ENCODE assay signal across 8 cellular contexts in the genomic region with DNA sequence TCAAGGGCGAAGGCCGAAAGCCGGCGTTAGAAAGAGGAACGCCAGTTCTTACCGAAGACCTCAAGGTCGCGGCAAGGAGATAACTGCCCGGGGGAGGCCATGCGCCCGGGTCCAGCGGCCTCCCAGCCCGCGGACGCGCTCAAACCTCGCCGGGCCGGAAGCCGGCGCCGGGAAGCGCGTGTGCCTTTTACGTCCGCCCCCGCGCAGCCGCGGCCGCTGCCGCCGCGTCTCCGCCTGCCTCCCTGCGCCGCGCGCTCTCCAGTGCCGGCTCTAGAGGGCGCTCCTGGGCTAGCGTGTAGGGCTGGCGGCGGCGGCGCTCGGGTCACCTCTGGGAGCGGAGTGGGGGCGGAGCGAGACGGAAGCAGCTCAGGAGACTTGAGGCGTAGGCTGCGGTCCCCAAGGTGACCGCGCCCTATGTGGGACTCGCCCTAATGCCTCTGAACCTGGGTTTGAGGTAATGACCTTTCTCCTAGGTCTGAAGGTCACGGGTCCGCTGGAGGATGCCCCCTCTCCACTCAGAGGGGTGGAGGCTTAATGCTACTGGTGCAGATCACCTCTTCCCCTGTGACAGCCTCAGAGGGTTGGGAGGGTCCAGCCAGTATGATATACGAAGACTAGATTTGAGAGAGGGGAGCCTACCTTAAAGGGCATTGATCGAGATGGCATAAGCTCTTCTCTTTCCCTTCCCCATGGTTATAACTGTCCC. TPM values are rescaled to one million over a fixed set of nuclear protein-coding genes. Genes with fewer than 3 reads are reported as not detected.
A peak's percentile ranks its signal among the peaks of the same experiment; 100 is the strongest.
DNase-seq lines count a peak whose midpoint lies in the region; ATAC-seq, FAIRE-seq and TF ChIP-seq lines count a peak whose summit lies in the region.

No MANE protein-coding gene starts in this region.

- H3K36me3 ChIP-seq in endothelial cell of umbilical vein (ENCODE audit: control insufficient read depth in 2 of 2, extremely low read depth in 1 of 2, insufficient read depth in 2 of 2, low read length in 2 of 2), result peaks cover 5 to 6% of the 10 kb centered on the region in 2 experiments
- no peaks in the 10 kb centered on the region for H3K36me3 ChIP-seq in mucosa of descending colon (ENCODE audit: low read depth)

- H3K79me2 ChIP-seq in endothelial cell of umbilical vein (ENCODE audit: control insufficient read depth, insufficient read depth, low read length), result peaks cover 9% of the 10 kb centered on the region

- peak overlapping the region; percentile 73 for H3K9ac ChIP-seq in endothelial cell of umbilical vein (replicated peaks; ENCODE audit: extremely low read depth, insufficient read depth, low read length)

- H3K4me2 ChIP-seq in endothelial cell of umbilical vein (ENCODE audit: insufficient read depth, low read length), result peak overlapping the region; percentile 80

- POLR2A ChIA-PET in endothelial cell of umbilical vein (lab: Charles Lee), result no interaction called here

- FAIRE-seq in endothelial cell of umbilical vein (lab: Jason Lieb, UNC), result peak; percentile 66

- H3K4me3 ChIP-seq in HL-60 (replicated peaks; ENCODE audit: insufficient read depth, low read length), result peak overlapping the region; percentile 62
- H3K4me3 ChIP-seq in endothelial cell of umbilical vein (replicated peaks in 1 of 3; ENCODE audit: insufficient read depth in 1 of 3, low read depth in 1 of 3, low read length in 3 of 3), result peak overlapping the region; percentile 51 to 89 (median 58)
- peak overlapping the region; percentile 70 for H3K4me3 ChIP-seq in mucosa of descending colon

- no peak overlapping the region for H2AFZ ChIP-seq in endothelial cell of umbilical vein (ENCODE audit: low read depth, low read length)

- no TSS peak for BruUV-seq in endothelial cell of umbilical vein (replicated peaks; lab: Mats Ljungman, UMichigan)

- no peaks in the 10 kb centered on the region for H3K9me1 ChIP-seq in endothelial cell of umbilical vein (replicated peaks; ENCODE audit: control insufficient read depth, extremely low read depth, insufficient read depth, low read length)

- ATAC-seq in GM19463 (IDR thresholded peaks at IDR 0.05; ENCODE audit: unreplicated experiment) (peak; percentile 69), mucosa of descending colon (peak; percentile 89)

- no peaks in the 10 kb centered on the region for H4K20me1 ChIP-seq in endothelial cell of umbilical vein (replicated peaks; ENCODE audit: control insufficient read depth, extremely low read depth, insufficient read depth, low read length)

- CTCF ChIA-PET in endothelial cell of umbilical vein (lab: Charles Lee), result interaction anchor here (0.5 to 1.5 kb wide), 4 partner anchors 9 to 43 kb away, joined by 4 to 10 read pairs (median 7); no protein-coding TSS in a partner anchor

- H3K4me1 ChIP-seq in endothelial cell of umbilical vein (ENCODE audit: control insufficient read depth, extremely low read depth, insufficient read depth, low read length) (peaks cover 5% of the 10 kb centered on the region), mucosa of descending colon (ENCODE audit: low read depth) (no peaks in the 10 kb centered on the region)

- TF ChIP-seq CTCF in HL-60 (IDR thresholded peaks at IDR 0.05; ENCODE audit: insufficient read depth, low read length) (peak; percentile 20), endothelial cell of umbilical vein (IDR thresholded peaks at IDR 0.05; ENCODE audit: extremely low read depth in 1 of 2, insufficient read depth in 1 of 2, low read depth in 1 of 2, low read length in 2 of 2) (peak; percentile 53 to 71), mucosa of descending colon (IDR thresholded peaks at IDR 0.05) (peak; percentile 77)

- H3K27me3 ChIP-seq in HL-60 (ENCODE audit: insufficient read depth, poor library complexity, severe bottlenecking) (no peaks in the 10 kb centered on the region), endothelial cell of umbilical vein (ENCODE audit: control insufficient read depth in 2 of 2, insufficient read depth in 2 of 2, low read length in 2 of 2) (no peaks in the 10 kb centered on the region)

- TF ChIP-seq POLR2A in endothelial cell of umbilical vein (IDR thresholded peaks at IDR 0.05; ENCODE audit: low read depth, low read length), result no peak

- DNase-seq in CMK (ENCODE audit: low read depth), result peak; percentile 55
- peak; percentile 67 to 79 for DNase-seq in HL-60 (ENCODE audit: low read depth in 1 of 2, low spot score in 1 of 2)
- DNase-seq in NOMO-1 (lab: John Stamatoyannopoulos, UW; ENCODE audit: unreplicated experiment in 2 of 2), result peak; percentile 75 to 84
- peak; percentile 87 for DNase-seq in activated CD8-positive, alpha-beta memory T cell treated with anti-CD3 and anti-CD28 coated beads, Interleukin-2, amount 50 U/mL, for 4 hours
- DNase-seq in endothelial cell of umbilical vein (ENCODE audit: low read depth, low spot score), result peak; percentile 81
- DNase-seq in mucosa of descending colon, result peak; percentile 93 to 95 (median 94)
- peak; percentile 67 to 70 for DNase-seq in stimulated activated CD8-positive, alpha-beta memory T cell treated with anti-CD3 and anti-CD28 coated beads, Interleukin-4, amount 100 ng/mL, for 1 hour (ENCODE audit: low read depth in 2 of 2, low spot score in 1 of 2)

- H3K9me3 ChIP-seq in endothelial cell of umbilical vein (replicated peaks; ENCODE audit: control insufficient read depth, insufficient read depth, low read length), result no peaks in the 10 kb centered on the region
- no peaks in the 10 kb centered on the region for H3K9me3 ChIP-seq in mucosa of descending colon

- dilution Hi-C loops in endothelial cell of umbilical vein (cut with MboI; ENCODE audit: extremely low pct_ligation_motif_present, low sequenced_read_pairs), result no loop called here

- intact Hi-C loops in endothelial cell of umbilical vein (cut with micrococcal nuclease) (loop anchor here (1.0 to 5.0 kb wide), 4 partner anchors 14 to 383 kb away; partner anchors contain the start of genes SLC25A43 and UPF3B), mucosa of descending colon (cut with DNase I, micrococcal nuclease) (no loop called here)

- H3K27ac ChIP-seq in HL-60 (replicated peaks) (peak overlapping the region; percentile 90), endothelial cell of umbilical vein (ENCODE audit: insufficient read depth, low read depth, low read length) (peak overlapping the region; percentile 87)

TF ChIP-seq in endothelial cell of umbilical vein, 7 proteins besides CTCF, POLR2A, EP300 and RAD21:
- peak; percentile 46 for TF ChIP-seq POLR2AphosphoS5 (IDR thresholded peaks at IDR 0.05; ENCODE audit: insufficient read depth, low read depth, low read length)
- TF ChIP-seq MYC (IDR thresholded peaks at IDR 0.05; ENCODE audit: low read depth, low read length), result no peak

RNA-seq across cellular contexts. Expression of gene SLC25A5, which starts 0.8 kb away (rescaled TPM):
- total RNA-seq in endothelial cell of umbilical vein (379 and 387 TPM in 2 replicates), mucosa of descending colon (1,000 to 10,000 TPM in 2 of 3 donors, 100 to 1,000 TPM in 1; 599 to 1,194 (median 1,087) TPM)
- polyA plus RNA-seq in endothelial cell of umbilical vein, result 562 and 651 TPM in 2 replicates
- 553 and 742 TPM in 2 replicates for polyA plus RNA-seq in endothelial cell of umbilical vein (2011; cell fraction: cytosol; rRNA removed)
- 209 and 261 TPM in 2 replicates for polyA plus RNA-seq in endothelial cell of umbilical vein (2011; cell fraction: nucleus; rRNA removed)
- polyA plus RNA-seq in endothelial cell of umbilical vein (2012), result 535 and 641 TPM in 2 replicates
- 359 and 440 TPM in 2 replicates for polyA minus RNA-seq in endothelial cell of umbilical vein
- 331 TPM for polyA minus RNA-seq in endothelial cell of umbilical vein (2011; cell fraction: cytosol; rRNA and poly(A)+ RNA removed)
- polyA minus RNA-seq in endothelial cell of umbilical vein (2011; cell fraction: nucleus; rRNA and poly(A)+ RNA removed), result 39.5 and 52.0 TPM in 2 replicates

Comparison
In these comparisons a context has a peak if more than half of its experiments do, and no peak if none do; other contexts are left out.
1. Peak in every context shown above with its lines: DNase-seq, ATAC-seq, H3K4me3 ChIP-seq and H3K27ac ChIP-seq.
2. CTCF ChIP-seq: peak in every context shown above with its lines; median percentile 77 in mucosa of descending colon; 62 in endothelial cell of umbilical vein; 20 in HL-60.